In genomic region chr3:95717048-95717447, GRCh38 we compare ENCODE assay signal across 17 cellular contexts.
DNase-seq lines count a peak whose midpoint lies in the region; FAIRE-seq and TF ChIP-seq lines count a peak whose summit lies in the region.
"Had no signal": no experiment of that assay in that cellular context is flagged by ENCODE, and none has a peak within 500 bp of the region (broad histone marks: within the 10 kb centered on the region; RNA-seq: fewer than 3 reads in every experiment).

No MANE protein-coding gene starts in this region.

- no peak overlapping the region for H3K27ac ChIP-seq in endothelial cell of umbilical vein (ENCODE audit: insufficient read depth, low read depth, low read length)
- H3K27ac ChIP-seq in vagina: no peak overlapping the region
- H3K27ac ChIP-seq: BLaER1, C4-2B, GM23248 had no signal

- no peaks in the 10 kb centered on the region for H3K79me2 ChIP-seq in endothelial cell of umbilical vein (ENCODE audit: control insufficient read depth, insufficient read depth, low read length)

- H3K4me1 ChIP-seq in endothelial cell of umbilical vein (ENCODE audit: control insufficient read depth, extremely low read depth, insufficient read depth, low read length): peaks cover 10% of the 10 kb centered on the region
- H3K4me1 ChIP-seq in neuron (ENCODE audit: insufficient read depth, low read length): peaks cover 9% of the 10 kb centered on the region
- no peaks in the 10 kb centered on the region for H3K4me1 ChIP-seq in vagina
- H3K4me1 ChIP-seq: BLaER1, Caco-2 had no signal

- no peak for TF ChIP-seq CTCF in endothelial cell of umbilical vein (IDR thresholded peaks at IDR 0.05; ENCODE audit: extremely low read depth in 1 of 2, insufficient read depth in 1 of 2, low read depth in 1 of 2, low read length in 2 of 2)
- TF ChIP-seq CTCF in vagina (IDR thresholded peaks at IDR 0.05): no peak

- no TSS peak for BruUV-seq in endothelial cell of umbilical vein (replicated peaks; lab: Mats Ljungman, UMichigan)

- no peaks in the 10 kb centered on the region for H4K20me1 ChIP-seq in endothelial cell of umbilical vein (replicated peaks; ENCODE audit: control insufficient read depth, extremely low read depth, insufficient read depth, low read length)
- H4K20me1 ChIP-seq: BLaER1 had no signal

- TF ChIP-seq POLR2A in endothelial cell of umbilical vein (IDR thresholded peaks at IDR 0.05; ENCODE audit: low read depth, low read length) (no peak), vagina (IDR thresholded peaks at IDR 0.05) (no peak)

- dilution Hi-C loops in endothelial cell of umbilical vein (cut with MboI; ENCODE audit: extremely low pct_ligation_motif_present, low sequenced_read_pairs): no loop called here

- CTCF ChIA-PET in endothelial cell of umbilical vein (lab: Charles Lee): interaction anchor here (0.7 kb wide), 1 partner anchor 9 kb away, joined by 3 read pairs; no protein-coding TSS in a partner anchor

- no peak for DNase-seq in RCC 7860 (ENCODE audit: low spot score)
- peak; percentile 19 for DNase-seq in endothelial cell of umbilical vein (ENCODE audit: low read depth, low spot score)
- no peak for DNase-seq in vagina (ENCODE audit: extremely low spot score in 2 of 2)
- DNase-seq in NCI-H2227 (lab: John Stamatoyannopoulos, UW; ENCODE audit: unreplicated experiment): no peak
- no peak for DNase-seq in activated CD8-positive, alpha-beta memory T cell treated with anti-CD3 and anti-CD28 coated beads for 24 hours
- DNase-seq: Caco-2; CD4-positive, CD25-positive, alpha-beta regulatory T cell; CD8-positive, alpha-beta T cell; DMS153; DND-41; GM23248; H9 had no signal

- POLR2A ChIA-PET in endothelial cell of umbilical vein (lab: Charles Lee): no interaction called here

- H3K36me3 ChIP-seq in endothelial cell of umbilical vein (ENCODE audit: control insufficient read depth in 2 of 2, extremely low read depth in 1 of 2, insufficient read depth in 2 of 2, low read length in 2 of 2): no peaks in the 10 kb centered on the region
- H3K36me3 ChIP-seq in neuron (ENCODE audit: insufficient read depth, low read length): no peaks in the 10 kb centered on the region
- H3K36me3 ChIP-seq in vagina: no peaks in the 10 kb centered on the region
- H3K36me3 ChIP-seq: BLaER1 had no signal

- H3K4me3 ChIP-seq in endothelial cell of umbilical vein (replicated peaks in 1 of 3; ENCODE audit: insufficient read depth in 1 of 3, low read depth in 1 of 3, low read length in 3 of 3): no peak overlapping the region
- H3K4me3 ChIP-seq in neuron (ENCODE audit: low read length): no peak overlapping the region
- no peak overlapping the region for H3K4me3 ChIP-seq in vagina
- H3K4me3 ChIP-seq: BLaER1, GM23248 had no signal

- no peaks in the 10 kb centered on the region for H3K9me1 ChIP-seq in endothelial cell of umbilical vein (replicated peaks; ENCODE audit: control insufficient read depth, extremely low read depth, insufficient read depth, low read length)

- H3K27me3 ChIP-seq in endothelial cell of umbilical vein (ENCODE audit: control insufficient read depth in 2 of 2, insufficient read depth in 2 of 2, low read length in 2 of 2): no peaks in the 10 kb centered on the region
- H3K27me3 ChIP-seq in neuron (ENCODE audit: insufficient read depth, low read length): no peaks in the 10 kb centered on the region
- no peaks in the 10 kb centered on the region for H3K27me3 ChIP-seq in vagina
- H3K27me3 ChIP-seq: BLaER1 had no signal

- H3K4me2 ChIP-seq in endothelial cell of umbilical vein (ENCODE audit: insufficient read depth, low read length): peak overlapping the region; percentile 47
- H3K4me2 ChIP-seq: BLaER1 had no signal

- no peak overlapping the region for H3K9ac ChIP-seq in endothelial cell of umbilical vein (replicated peaks; ENCODE audit: extremely low read depth, insufficient read depth, low read length)
- H3K9ac ChIP-seq: BLaER1, GM23248 had no signal

- no peaks in the 10 kb centered on the region for H3K9me3 ChIP-seq in endothelial cell of umbilical vein (replicated peaks; ENCODE audit: control insufficient read depth, insufficient read depth, low read length)
- no peaks in the 10 kb centered on the region for H3K9me3 ChIP-seq in neuron (ENCODE audit: low read length)
- no peaks in the 10 kb centered on the region for H3K9me3 ChIP-seq in vagina
- H3K9me3 ChIP-seq: BLaER1, Caco-2 had no signal

- intact Hi-C loops in endothelial cell of umbilical vein (cut with micrococcal nuclease) (no loop called here), vagina (cut with DNase I) (no loop called here)

- peak; percentile 68 for FAIRE-seq in RCC 7860 (lab: Jason Lieb, UNC)
- FAIRE-seq in endothelial cell of umbilical vein (lab: Jason Lieb, UNC): no peak
- FAIRE-seq: G401.6, GM12892 had no signal

- H2AFZ ChIP-seq in endothelial cell of umbilical vein (ENCODE audit: low read depth, low read length): no peak overlapping the region
- H2AFZ ChIP-seq in neuron (ENCODE audit: low read depth, low read length): peak overlapping the region; percentile 26
- H2AFZ ChIP-seq: GM23248 had no signal

TF ChIP-seq in endothelial cell of umbilical vein, 7 proteins besides CTCF, POLR2A, EP300 and RAD21:
- TF ChIP-seq, protein P1, sequence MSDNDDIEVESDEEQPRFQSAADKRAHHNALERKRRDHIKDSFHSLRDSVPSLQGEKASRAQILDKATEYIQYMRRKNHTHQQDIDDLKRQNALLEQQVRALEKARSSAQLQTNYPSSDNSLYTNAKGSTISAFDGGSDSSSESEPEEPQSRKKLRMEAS (IDR thresholded peaks at IDR 0.05; ENCODE audit: insufficient read depth, insufficient read length): no peak
- TF ChIP-seq EZH2 (IDR thresholded peaks at IDR 0.05; ENCODE audit: borderline replicate concordance, low read depth, low read length, severe bottlenecking) (no peak), POLR2AphosphoS5 (IDR thresholded peaks at IDR 0.05; ENCODE audit: insufficient read depth, low read depth, low read length) (no peak), JUN (IDR thresholded peaks at IDR 0.05; ENCODE audit: borderline replicate concordance, insufficient read depth, insufficient read length, low read depth) (no peak), GATA2 (IDR thresholded peaks at IDR 0.05; ENCODE audit: insufficient read depth, insufficient read length, low read depth, low read length) (peak; percentile 50), FOS (IDR thresholded peaks at IDR 0.05; ENCODE audit: borderline replicate concordance, insufficient read depth, low read length) (peak; percentile 68), MYC (IDR thresholded peaks at IDR 0.05; ENCODE audit: low read depth, low read length) (no peak)
